1 cellular context compared by ENCODE assay signal in genomic region chr11:12687216-12687623, GRCh38.
TF ChIP-seq lines count a peak whose summit lies in the region.

No MANE protein-coding gene starts in this region.

TF ChIP-seq in A549, 52 proteins besides CTCF, POLR2A, EP300 and RAD21 (continued from another document):
- no peak for TF ChIP-seq REST (IDR thresholded peaks at IDR 0.05)
